ENCODE assay signal across 1 cellular context in the genomic region with DNA sequence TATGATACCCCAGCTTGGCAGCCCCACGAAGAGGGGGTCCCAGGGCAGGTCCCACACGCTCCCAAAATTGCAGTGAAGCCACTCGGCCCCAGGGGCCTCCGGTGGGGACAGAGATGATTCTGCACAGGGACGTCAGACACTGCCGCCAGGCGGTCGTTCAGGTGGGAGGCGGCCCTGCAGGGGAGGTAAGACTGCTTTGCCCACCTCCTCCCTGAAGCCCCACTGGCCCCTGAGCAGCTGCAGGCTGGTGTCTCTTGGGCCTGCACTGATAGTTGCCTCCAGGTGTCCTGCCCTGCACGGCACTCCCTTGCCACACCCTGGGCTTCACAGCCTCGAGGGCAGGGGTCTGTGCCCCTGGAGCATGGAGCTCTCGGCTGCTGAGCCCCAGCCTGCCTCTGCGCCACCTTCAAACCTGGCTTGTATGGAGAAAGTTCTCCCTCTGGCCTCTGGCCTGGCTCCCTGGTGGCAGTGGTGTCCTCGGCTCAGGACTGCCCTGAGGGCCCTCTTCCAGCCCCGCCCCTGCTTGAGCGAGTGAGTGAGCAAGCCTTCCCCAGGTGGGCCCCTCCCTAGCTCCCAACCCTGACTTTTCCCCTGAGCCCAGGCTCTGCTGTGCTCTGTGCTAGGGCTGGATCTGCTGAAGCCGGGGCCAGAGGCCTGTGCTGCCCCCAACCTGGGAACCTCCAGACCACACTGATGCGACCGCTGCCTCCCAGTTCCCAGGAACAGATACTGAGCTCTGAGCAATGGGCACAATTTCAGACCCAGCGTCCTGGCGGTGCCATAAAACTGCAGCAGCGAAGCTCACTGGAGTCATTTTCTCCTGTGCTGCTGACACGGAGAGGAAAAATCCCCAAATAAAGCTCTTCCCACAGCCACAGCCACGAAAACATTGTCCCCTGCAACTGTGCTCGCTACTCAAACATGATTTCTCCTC.
TF ChIP-seq lines count a peak whose summit lies in the region.

No MANE protein-coding gene starts in this region.

TF ChIP-seq in HCT116, 20 proteins besides CTCF, POLR2A, EP300 and RAD21:
- TF ChIP-seq POLR2AphosphoS5 (IDR thresholded peaks at IDR 0.05; ENCODE audit: low read depth, low read length) = no peak
- TF ChIP-seq CBX3 (IDR thresholded peaks at IDR 0.05; ENCODE audit: low read depth) = no peak
- no peak for TF ChIP-seq SIN3A (IDR thresholded peaks at IDR 0.05; ENCODE audit: low read depth)
- no peak for TF ChIP-seq TCF7L2 (IDR thresholded peaks at IDR 0.05; ENCODE audit: borderline replicate concordance, extremely low read depth, insufficient read depth, insufficient read length)
- TF ChIP-seq EGR1 (IDR thresholded peaks at IDR 0.05; ENCODE audit: low read depth) = no peak
- TF ChIP-seq, protein P1, sequence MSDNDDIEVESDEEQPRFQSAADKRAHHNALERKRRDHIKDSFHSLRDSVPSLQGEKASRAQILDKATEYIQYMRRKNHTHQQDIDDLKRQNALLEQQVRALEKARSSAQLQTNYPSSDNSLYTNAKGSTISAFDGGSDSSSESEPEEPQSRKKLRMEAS (IDR thresholded peaks at IDR 0.05) = no peak
- no peak for TF ChIP-seq EZH2 (IDR thresholded peaks at IDR 0.05)
- no peak for TF ChIP-seq ZNF274 (IDR thresholded peaks at IDR 0.05; ENCODE audit: low read depth, low read length)
- no peak for TF ChIP-seq SRF (IDR thresholded peaks at IDR 0.05; ENCODE audit: low read depth)
- no peak for TF ChIP-seq JUND (IDR thresholded peaks at IDR 0.05)
- TF ChIP-seq, protein P2, sequence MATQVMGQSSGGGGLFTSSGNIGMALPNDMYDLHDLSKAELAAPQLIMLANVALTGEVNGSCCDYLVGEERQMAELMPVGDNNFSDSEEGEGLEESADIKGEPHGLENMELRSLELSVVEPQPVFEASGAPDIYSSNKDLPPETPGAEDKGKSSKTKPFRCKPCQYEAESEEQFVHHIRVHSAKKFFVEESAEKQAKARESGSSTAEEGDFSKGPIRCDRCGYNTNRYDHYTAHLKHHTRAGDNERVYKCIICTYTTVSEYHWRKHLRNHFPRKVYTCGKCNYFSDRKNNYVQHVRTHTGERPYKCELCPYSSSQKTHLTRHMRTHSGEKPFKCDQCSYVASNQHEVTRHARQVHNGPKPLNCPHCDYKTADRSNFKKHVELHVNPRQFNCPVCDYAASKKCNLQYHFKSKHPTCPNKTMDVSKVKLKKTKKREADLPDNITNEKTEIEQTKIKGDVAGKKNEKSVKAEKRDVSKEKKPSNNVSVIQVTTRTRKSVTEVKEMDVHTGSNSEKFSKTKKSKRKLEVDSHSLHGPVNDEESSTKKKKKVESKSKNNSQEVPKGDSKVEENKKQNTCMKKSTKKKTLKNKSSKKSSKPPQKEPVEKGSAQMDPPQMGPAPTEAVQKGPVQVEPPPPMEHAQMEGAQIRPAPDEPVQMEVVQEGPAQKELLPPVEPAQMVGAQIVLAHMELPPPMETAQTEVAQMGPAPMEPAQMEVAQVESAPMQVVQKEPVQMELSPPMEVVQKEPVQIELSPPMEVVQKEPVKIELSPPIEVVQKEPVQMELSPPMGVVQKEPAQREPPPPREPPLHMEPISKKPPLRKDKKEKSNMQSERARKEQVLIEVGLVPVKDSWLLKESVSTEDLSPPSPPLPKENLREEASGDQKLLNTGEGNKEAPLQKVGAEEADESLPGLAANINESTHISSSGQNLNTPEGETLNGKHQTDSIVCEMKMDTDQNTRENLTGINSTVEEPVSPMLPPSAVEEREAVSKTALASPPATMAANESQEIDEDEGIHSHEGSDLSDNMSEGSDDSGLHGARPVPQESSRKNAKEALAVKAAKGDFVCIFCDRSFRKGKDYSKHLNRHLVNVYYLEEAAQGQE (IDR thresholded peaks at IDR 0.05; ENCODE audit: low read depth) = no peak
- TF ChIP-seq FOSL1 (IDR thresholded peaks at IDR 0.05; ENCODE audit: low read depth) = no peak
- TF ChIP-seq SP1 (IDR thresholded peaks at IDR 0.05; ENCODE audit: low read depth) = no peak
- TF ChIP-seq, protein P3, sequence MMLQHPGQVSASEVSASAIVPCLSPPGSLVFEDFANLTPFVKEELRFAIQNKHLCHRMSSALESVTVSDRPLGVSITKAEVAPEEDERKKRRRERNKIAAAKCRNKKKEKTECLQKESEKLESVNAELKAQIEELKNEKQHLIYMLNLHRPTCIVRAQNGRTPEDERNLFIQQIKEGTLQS (IDR thresholded peaks at IDR 0.05) = no peak
- no peak for TF ChIP-seq CEBPB (IDR thresholded peaks at IDR 0.05; ENCODE audit: low read depth)
- TF ChIP-seq ELF1 (IDR thresholded peaks at IDR 0.05; ENCODE audit: borderline replicate concordance, low read depth) = no peak
- TF ChIP-seq, protein P4, sequence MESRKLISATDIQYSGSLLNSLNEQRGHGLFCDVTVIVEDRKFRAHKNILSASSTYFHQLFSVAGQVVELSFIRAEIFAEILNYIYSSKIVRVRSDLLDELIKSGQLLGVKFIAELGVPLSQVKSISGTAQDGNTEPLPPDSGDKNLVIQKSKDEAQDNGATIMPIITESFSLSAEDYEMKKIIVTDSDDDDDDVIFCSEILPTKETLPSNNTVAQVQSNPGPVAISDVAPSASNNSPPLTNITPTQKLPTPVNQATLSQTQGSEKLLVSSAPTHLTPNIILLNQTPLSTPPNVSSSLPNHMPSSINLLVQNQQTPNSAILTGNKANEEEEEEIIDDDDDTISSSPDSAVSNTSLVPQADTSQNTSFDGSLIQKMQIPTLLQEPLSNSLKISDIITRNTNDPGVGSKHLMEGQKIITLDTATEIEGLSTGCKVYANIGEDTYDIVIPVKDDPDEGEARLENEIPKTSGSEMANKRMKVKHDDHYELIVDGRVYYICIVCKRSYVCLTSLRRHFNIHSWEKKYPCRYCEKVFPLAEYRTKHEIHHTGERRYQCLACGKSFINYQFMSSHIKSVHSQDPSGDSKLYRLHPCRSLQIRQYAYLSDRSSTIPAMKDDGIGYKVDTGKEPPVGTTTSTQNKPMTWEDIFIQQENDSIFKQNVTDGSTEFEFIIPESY (IDR thresholded peaks at IDR 0.05; ENCODE audit: extremely low read depth, insufficient replicate concordance, low read length) = no peak
- TF ChIP-seq EZH2phosphoT487 (IDR thresholded peaks at IDR 0.05; ENCODE audit: borderline replicate concordance) = no peak
